Comparison of ENCODE assay signal across 25 cellular contexts in genomic region chr14:23140389-23140788, GRCh38. TPM values are rescaled to one million over a fixed set of nuclear protein-coding genes. Genes with fewer than 3 reads are reported as not detected.
DNase-seq lines count a peak whose midpoint lies in the region; ATAC-seq and TF ChIP-seq lines count a peak whose summit lies in the region.
"Had no signal": no experiment of that assay in that cellular context is flagged by ENCODE, and none has a peak within 500 bp of the region (broad histone marks: within the 10 kb centered on the region; RNA-seq: fewer than 3 reads in every experiment).

No MANE protein-coding gene starts in this region.

- no peaks in the 10 kb centered on the region for H3K9me3 ChIP-seq in mammary epithelial cell (replicated peaks; ENCODE audit: insufficient read depth, low read length)
- H3K9me3 ChIP-seq in trophoblast cell (ENCODE audit: insufficient read depth, low read depth, low read length) = no peaks in the 10 kb centered on the region
- H3K9me3 ChIP-seq in transverse colon = no peaks in the 10 kb centered on the region
- H3K9me3 ChIP-seq: Peyer's patch had no signal

- H3K9me3 Mint-ChIP-seq in MCF 10A (ENCODE audit: unreplicated experiment) (no peaks in the 10 kb centered on the region), osteocyte (ENCODE audit: unreplicated experiment) (no peaks in the 10 kb centered on the region)
- H3K9me3 Mint-ChIP-seq: CD8-positive, alpha-beta T cell; IgD-negative memory B cell had no signal

- H3K36me3 Mint-ChIP-seq in MCF 10A (ENCODE audit: insufficient read depth, unreplicated experiment) = no peaks in the 10 kb centered on the region
- H3K36me3 Mint-ChIP-seq in osteocyte (ENCODE audit: unreplicated experiment) = no peaks in the 10 kb centered on the region
- H3K36me3 Mint-ChIP-seq: IgD-negative memory B cell had no signal

- 99% methylated on average over 5 of the region's 5 CpGs for WGBS in mammary epithelial cell (ENCODE audit: low coverage, missing lambda C conversion rate)
- WGBS in trophoblast cell (ENCODE audit: extremely low coverage, insufficient coverage, insufficient read length) = no CpG with 5 or more reads among the region's 5 CpGs
- 80 to 83% methylated on average over 1 to 5 of the region's 5 CpGs for WGBS in transverse colon (ENCODE audit: low coverage in 1 of 2), 2 donors

- TF ChIP-seq POLR2A in transverse colon (IDR thresholded peaks at IDR 0.05) = no peak

- no peak for ATAC-seq in HG03354 (IDR thresholded peaks at IDR 0.05; ENCODE audit: poor library complexity, severe bottlenecking, unreplicated experiment)
- ATAC-seq: CD8-positive, alpha-beta T cell; GM12878 had no signal

- H3K27ac ChIP-seq in mammary epithelial cell (ENCODE audit: insufficient read depth, low read depth, low read length) = no peak overlapping the region
- peak overlapping the region; percentile 30 for H3K27ac ChIP-seq in trophoblast cell (ENCODE audit: low read depth, low read length)
- H3K27ac ChIP-seq in transverse colon = peak overlapping the region in 3 of 4 donors; percentile 11 to 30 (median 22)
- H3K27ac ChIP-seq: 22Rv1 had no signal

- peaks cover 4% of the 10 kb centered on the region for H3K79me1 ChIP-seq in trophoblast cell (ENCODE audit: low read length)

- dilution Hi-C loops in mammary epithelial cell (cut with HindIII; ENCODE audit: low sequenced_read_pairs) = no loop called here

- intact Hi-C loops in MCF 10A (cut with micrococcal nuclease) = no loop called here
- intact Hi-C loops in mammary epithelial cell (cut with micrococcal nuclease) = no loop called here
- intact Hi-C loops in transverse colon (cut with DNase I; ENCODE audit: low total_unique reads) = no loop called here

- H3K18ac ChIP-seq in trophoblast cell (ENCODE audit: low read length) = no peak overlapping the region

- peaks cover 55% of the 10 kb centered on the region for H3K4me1 Mint-ChIP-seq in MCF 10A (ENCODE audit: insufficient read depth, unreplicated experiment)
- peaks cover 10% of the 10 kb centered on the region for H3K4me1 Mint-ChIP-seq in osteocyte (ENCODE audit: unreplicated experiment)

- H3K27me3 ChIP-seq in mammary epithelial cell (ENCODE audit: insufficient read depth, low read length) (no peaks in the 10 kb centered on the region), trophoblast cell (ENCODE audit: insufficient read depth, low read length) (no peaks in the 10 kb centered on the region), transverse colon (no peaks in the 10 kb centered on the region)
- H3K27me3 ChIP-seq: Peyer's patch had no signal

- peak overlapping the region; percentile 33 for H2BK120ac ChIP-seq in trophoblast cell (ENCODE audit: insufficient read depth, low read length, poor library complexity)

- no peaks in the 10 kb centered on the region for H4K20me1 ChIP-seq in mammary epithelial cell (ENCODE audit: insufficient read depth, low read length)

- H4K12ac ChIP-seq in trophoblast cell (ENCODE audit: low read depth, low read length) = peak overlapping the region; percentile 32

- H3K27ac Mint-ChIP-seq in MCF 10A (ENCODE audit: low read depth, unreplicated experiment) (peak overlapping the region; percentile 27), osteocyte (ENCODE audit: unreplicated experiment) (no peak overlapping the region)
- H3K27ac Mint-ChIP-seq: CD8-positive, alpha-beta T cell; IgD-negative memory B cell had no signal

- no peak overlapping the region for H3K4ac ChIP-seq in trophoblast cell (ENCODE audit: low read depth, low read length)

- BruUV-seq in MCF 10A (replicated peaks; lab: Mats Ljungman, UMichigan) (no TSS peak), mammary epithelial cell (replicated peaks; lab: Mats Ljungman, UMichigan) (no TSS peak)

- peak overlapping the region; percentile 68 for H2BK5ac ChIP-seq in trophoblast cell (ENCODE audit: low read depth, low read length, poor library complexity)

- POLR2A ChIA-PET in MCF 10A (lab: Yijun Ruan, JAX) (interaction anchor here (0.6 to 1.6 kb wide), 2 partner anchors 10 to 11 kb away, joined by 3 to 5 read pairs; no protein-coding TSS in a partner anchor), HEK293T (lab: Yijun Ruan, JAX) (no interaction called here)

- in situ Hi-C loops in mammary epithelial cell (cut with MboI; ENCODE audit: low sequenced_read_pairs in 2 of 2) (no loop called here), transverse colon (cut with MboI; ENCODE audit: low pct_ligation_motif_present in 1 of 4, low pct_unique_long_range_greater_than_20kb in 1 of 4, low sequenced_read_pairs in 3 of 4) (no loop called here)

- H3K4me1 ChIP-seq in mammary epithelial cell (ENCODE audit: insufficient read depth, low read length) (peaks cover 30% of the 10 kb centered on the region), trophoblast cell (ENCODE audit: control insufficient read depth in 1 of 2, insufficient read depth in 2 of 2, low read length in 2 of 2) (peaks cover 13% of the 10 kb centered on the region in 2 experiments), transverse colon (peaks cover 0 to 7% (median 0%) of the 10 kb centered on the region in 4 donors)
- H3K4me1 ChIP-seq: Peyer's patch had no signal

- no peak overlapping the region for H2AK5ac ChIP-seq in trophoblast cell (ENCODE audit: low read length)

- H3K23ac ChIP-seq in trophoblast cell (ENCODE audit: low read length) = no peak overlapping the region

- no peaks in the 10 kb centered on the region for H3K79me2 ChIP-seq in mammary epithelial cell (ENCODE audit: insufficient read depth, low read length)
- H3K79me2 ChIP-seq in trophoblast cell (ENCODE audit: control insufficient read depth, insufficient read depth, low read length, poor library complexity) = no peaks in the 10 kb centered on the region

- DNase-seq in MCF 10A (ENCODE audit: unreplicated experiment) (no peak), mammary epithelial cell (no peak), left kidney (ENCODE audit: low read depth, low spot score) (peak; percentile 48), trophoblast cell (no peak), transverse colon (no peak), osteocyte (ENCODE audit: extremely low spot score, unreplicated experiment) (no peak), HEK293T (ENCODE audit: extremely low spot score) (no peak)
- DNase-seq: AML-193; C1 segment of cervical spinal cord; CD8-positive, alpha-beta T cell; DND-41; HCEC 1CT; MV-4-11; NCI-H1105 treated with DMSO at 0.1 percent for 48 hours; NCI-H1694; NCI-H2081 treated with DMSO at 0.1 percent for 48 hours; NCI-H2171 treated with DMSO at 0.1 percent for 48 hours; NCI-H446; NCI-H526; Peyer's patch had no signal

- H4K8ac ChIP-seq in trophoblast cell (ENCODE audit: low read depth, low read length) = peak overlapping the region; percentile 43

- H3K4me3 ChIP-seq in mammary epithelial cell (replicated peaks in 1 of 3; ENCODE audit: insufficient read depth in 1 of 3, low read depth in 2 of 3, low read length in 3 of 3) (no peak overlapping the region), trophoblast cell (ENCODE audit: low read depth, low read length) (no peak overlapping the region), transverse colon (no peak overlapping the region)
- H3K4me3 ChIP-seq: GM12878, Peyer's patch had no signal

- no peak overlapping the region for H3K14ac ChIP-seq in trophoblast cell (ENCODE audit: low read length)

- H2BK12ac ChIP-seq in trophoblast cell (ENCODE audit: low read length) = no peak overlapping the region

- no peak overlapping the region for H2AFZ ChIP-seq in mammary epithelial cell (ENCODE audit: low read depth, low read length)
- H2AFZ ChIP-seq in trophoblast cell (ENCODE audit: insufficient read depth, low read length, poor library complexity) = no peak overlapping the region

- H3K4me2 ChIP-seq in mammary epithelial cell (ENCODE audit: insufficient read depth, low read depth, low read length) = no peak overlapping the region
- H3K4me2 ChIP-seq in trophoblast cell (ENCODE audit: low read length) = no peak overlapping the region

- H3K27me3 Mint-ChIP-seq in MCF 10A (ENCODE audit: insufficient read depth, unreplicated experiment) (no peaks in the 10 kb centered on the region), osteocyte (ENCODE audit: unreplicated experiment) (peaks cover 38% of the 10 kb centered on the region)
- H3K27me3 Mint-ChIP-seq: IgD-negative memory B cell had no signal

- no peak overlapping the region for H3K9ac ChIP-seq in mammary epithelial cell (ENCODE audit: insufficient read depth, low read length)
- no peak overlapping the region for H3K9ac ChIP-seq in trophoblast cell (ENCODE audit: low read length)

- H4K91ac ChIP-seq in trophoblast cell (ENCODE audit: low read depth, low read length) = no peak overlapping the region

- H3K4me3 Mint-ChIP-seq in MCF 10A (ENCODE audit: unreplicated experiment) (no peak overlapping the region), osteocyte (ENCODE audit: unreplicated experiment) (no peak overlapping the region)
- H3K4me3 Mint-ChIP-seq: CD8-positive, alpha-beta T cell; IgD-negative memory B cell had no signal

- no peaks in the 10 kb centered on the region for H3K36me3 ChIP-seq in mammary epithelial cell (ENCODE audit: insufficient read depth, low read length)
- H3K36me3 ChIP-seq in trophoblast cell (ENCODE audit: control insufficient read depth in 1 of 2, insufficient read depth in 2 of 2, low read length in 2 of 2) = peaks cover 34 to 37% of the 10 kb centered on the region in 2 experiments
- no peaks in the 10 kb centered on the region for H3K36me3 ChIP-seq in transverse colon

- no peak for TF ChIP-seq EP300 in transverse colon (IDR thresholded peaks at IDR 0.05; ENCODE audit: low read depth)

- CTCF ChIA-PET in MCF 10A (lab: Yijun Ruan, JAX) (interaction anchor here (0.6 to 5.8 kb wide), 4 partner anchors 20 to 952 kb away, joined by 3 to 39 read pairs (median 3); no protein-coding TSS in a partner anchor), mammary epithelial cell (lab: Charles Lee; ENCODE audit: low non-redundant PET) (no interaction called here), HEK293T (lab: Yijun Ruan, JAX) (interaction anchor here (5.3 kb wide), 1 partner anchor 19 kb away, joined by 27 read pairs; no protein-coding TSS in a partner anchor)

- TF ChIP-seq CTCF in MCF 10A (IDR thresholded peaks at IDR 0.05; ENCODE audit: unreplicated experiment) (no peak), mammary epithelial cell (conservative IDR thresholded peaks at IDR 0.05 in 1 of 2, IDR thresholded peaks at IDR 0.05 in 1 of 2; ENCODE audit: extremely low read depth in 1 of 2, insufficient read depth in 1 of 2, low read depth in 1 of 2, low read length in 2 of 2) (no peak), transverse colon (IDR thresholded peaks at IDR 0.05) (no peak), osteocyte (IDR thresholded peaks at IDR 0.05) (no peak)

RNA-seq across cellular contexts. Expression of gene CEBPE, which starts 21.3 kb away (rescaled TPM):
- total RNA-seq in MCF 10A (2022) (not detected in 2 replicates), mammary epithelial cell (not detected), transverse colon (not detected), osteocyte (not detected in 2 replicates)
- not detected for polyA plus RNA-seq in mammary epithelial cell
- not detected for polyA minus RNA-seq in mammary epithelial cell
- polyA plus RNA-seq in trophoblast cell (2013) = 0.33 and 0.37 TPM in 2 replicates
- total RNA-seq: CD8-positive, alpha-beta T cell; Peyer's patch had no signal
- polyA plus RNA-seq: IgD-negative memory B cell had no signal

RNA-seq across cellular contexts. Expression of gene CIROP, which starts 35.6 kb away (rescaled TPM):
- total RNA-seq in MCF 10A (2022) (not detected in 2 replicates), mammary epithelial cell (not detected), transverse colon (not detected), osteocyte (not detected in 2 replicates)
- polyA plus RNA-seq in mammary epithelial cell = not detected
- not detected for polyA minus RNA-seq in mammary epithelial cell
- polyA plus RNA-seq in trophoblast cell (2013) = 0.01 and 0.03 TPM in 2 replicates
- total RNA-seq: CD8-positive, alpha-beta T cell; GM12878; OCI-LY7; Peyer's patch had no signal
- polyA plus RNA-seq: GM12878, IgD-negative memory B cell had no signal

RNA-seq across cellular contexts. Expression of gene SLC7A8, which starts 43.1 kb away (rescaled TPM):
- total RNA-seq in MCF 10A (2022) (1.5 and 2.4 TPM in 2 replicates), mammary epithelial cell (10 to 100 TPM; 25.3 to 74.5 TPM), transverse colon (10 to 100 TPM in 3 of 4 donors, 1 to 10 TPM in 1; 5.2 to 29.1 (median 14.2) TPM), osteocyte (0.52 and 0.75 TPM in 2 replicates)
- 27.0 TPM for polyA plus RNA-seq in mammary epithelial cell
- polyA minus RNA-seq in mammary epithelial cell = 110 TPM
- 715 and 802 TPM in 2 replicates for polyA plus RNA-seq in trophoblast cell (2013)

RNA-seq across cellular contexts. Expression of gene C14orf119, which starts 45.1 kb away (rescaled TPM):
- total RNA-seq in MCF 10A (2022) (39.6 and 54.8 TPM in 2 replicates), mammary epithelial cell (10 to 100 TPM; 39.2 to 57.6 TPM), transverse colon (10 to 100 TPM in 3 of 4 donors, 1 to 10 TPM in 1; 3.6 to 33.7 (median 32.0) TPM), osteocyte (51.8 and 61.3 TPM in 2 replicates)
- 95.1 TPM for polyA plus RNA-seq in mammary epithelial cell
- polyA minus RNA-seq in mammary epithelial cell = 38.1 TPM
- polyA plus RNA-seq in trophoblast cell (2013) = 40.8 and 43.3 TPM in 2 replicates

RNA-seq across cellular contexts. Expression of gene ACIN1, which starts 45.5 kb away (rescaled TPM):
- total RNA-seq in MCF 10A (2022) (197 and 213 TPM in 2 replicates), mammary epithelial cell (100 to 1,000 TPM in 1 of 2 donors, 10 to 100 TPM in 1; 62.0 to 148 TPM), transverse colon (100 to 1,000 TPM; 137 to 303 (median 222) TPM), osteocyte (219 and 241 TPM in 2 replicates)
- polyA plus RNA-seq in mammary epithelial cell = 64.4 TPM
- polyA minus RNA-seq in mammary epithelial cell = 70.8 TPM
- polyA plus RNA-seq in trophoblast cell (2013) = 136 and 142 TPM in 2 replicates
